1 cellular context compared by ENCODE assay signal in the genomic region with DNA sequence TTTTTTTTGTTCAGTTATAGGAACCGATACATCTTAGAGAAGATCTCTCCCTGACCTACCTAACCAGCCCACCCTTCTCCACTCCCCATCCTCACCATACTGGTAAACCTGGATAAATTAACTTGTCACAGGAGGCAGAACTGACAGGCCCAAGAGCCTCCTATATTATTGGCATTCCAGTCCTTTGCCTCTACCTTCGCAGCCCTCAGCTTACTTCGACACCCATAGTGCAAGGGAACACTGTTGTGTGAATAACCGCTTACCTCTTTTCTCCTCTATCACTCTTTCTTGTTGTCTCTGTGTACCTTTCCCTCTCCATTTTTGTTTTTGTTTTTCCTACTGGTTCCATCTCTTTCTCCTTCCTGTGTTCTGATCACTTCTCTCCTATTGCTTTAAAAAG.
TF ChIP-seq lines count a peak whose summit lies in the region.

No MANE protein-coding gene starts in this region.

TF ChIP-seq in HEK293, 187 proteins besides CTCF, POLR2A, EP300 and RAD21 (continued from another document):
- TF ChIP-seq, protein P1, sequence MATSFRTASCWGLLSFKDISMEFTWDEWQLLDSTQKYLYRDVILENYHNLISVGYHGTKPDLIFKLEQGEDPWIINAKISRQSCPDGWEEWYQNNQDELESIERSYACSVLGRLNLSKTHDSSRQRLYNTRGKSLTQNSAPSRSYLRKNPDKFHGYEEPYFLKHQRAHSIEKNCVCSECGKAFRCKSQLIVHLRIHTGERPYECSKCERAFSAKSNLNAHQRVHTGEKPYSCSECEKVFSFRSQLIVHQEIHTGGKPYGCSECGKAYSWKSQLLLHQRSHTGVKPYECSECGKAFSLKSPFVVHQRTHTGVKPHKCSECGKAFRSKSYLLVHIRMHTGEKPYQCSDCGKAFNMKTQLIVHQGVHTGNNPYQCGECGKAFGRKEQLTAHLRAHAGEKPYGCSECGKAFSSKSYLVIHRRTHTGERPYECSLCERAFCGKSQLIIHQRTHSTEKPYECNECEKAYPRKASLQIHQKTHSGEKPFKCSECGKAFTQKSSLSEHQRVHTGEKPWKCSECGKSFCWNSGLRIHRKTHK (tag by site-specific recombination; IDR thresholded peaks at IDR 0.05) = no peak
TF ChIP-seq in HEK293: peak in this region for 1.
